25 cellular contexts compared by ENCODE assay signal in genomic region chr14:69326611-69327010, GRCh38.
"Had no signal": no experiment of that assay in that cellular context is flagged by ENCODE, and none has a peak within 500 bp of the region (broad histone marks: within the 10 kb centered on the region; RNA-seq: fewer than 3 reads in every experiment).

No MANE protein-coding gene starts in this region.

- H3K27ac Mint-ChIP-seq: activated T-helper 1 cell treated with anti-CD3 and anti-CD28 coated beads, Interleukin-12 subunit alpha, Interleukin-12 subunit beta, Interleukin-2, Interleukin-4 antibody, amounts not matched to agents 30 ng/mL and 10 ng/mL and 1 ng/mL, durations not matched to agents 14 hours and 24 hours and 36 hours; immature natural killer cell; stimulated activated naive B cell treated with anti-CD40 and anti-IgM and Interleukin-4, amounts not matched to agents 10 μg/mL and 1 μg/mL and 100 μg/mL, for 72 hours had no signal

- H3K9me3 Mint-ChIP-seq: activated T-helper 1 cell treated with anti-CD3 and anti-CD28 coated beads, Interleukin-12 subunit alpha, Interleukin-12 subunit beta, Interleukin-2, Interleukin-4 antibody, amounts not matched to agents 30 ng/mL and 10 ng/mL and 1 ng/mL, durations not matched to agents 14 hours and 24 hours and 36 hours; immature natural killer cell; nephron progenitor cell; stimulated activated naive B cell treated with anti-CD40 and anti-IgM and Interleukin-4, amounts not matched to agents 10 μg/mL and 1 μg/mL and 100 μg/mL, for 72 hours had no signal

- ATAC-seq: esophagus mucosa; right lobe of liver; stimulated activated naive B cell treated with anti-CD40 and anti-IgM and Interleukin-4, amounts not matched to agents 10 μg/mL and 1 μg/mL and 100 μg/mL, for 72 hours; upper lobe of right lung had no signal

- H3K36me3 ChIP-seq: ascending aorta, brain microvascular endothelial cell, right lobe of liver, thoracic aorta, upper lobe of right lung had no signal

- H3K4me1 ChIP-seq: ascending aorta, parathyroid adenoma, right lobe of liver, upper lobe of right lung had no signal

- H3K27me3 ChIP-seq: ascending aorta, brain microvascular endothelial cell, hepatocyte, right lobe of liver, upper lobe of right lung had no signal

- H3K36me3 Mint-ChIP-seq: immature natural killer cell; stimulated activated naive B cell treated with anti-CD40 and anti-IgM and Interleukin-4, amounts not matched to agents 10 μg/mL and 1 μg/mL and 100 μg/mL, for 72 hours had no signal

- H3K27ac ChIP-seq: ascending aorta, brain microvascular endothelial cell, hepatocyte, left ventricle myocardium inferior, parathyroid adenoma, right lobe of liver, thoracic aorta, upper lobe of right lung had no signal

- H3K4me3 ChIP-seq: ascending aorta, hepatocyte, left ventricle myocardium inferior, right lobe of liver, thoracic aorta, upper lobe of right lung had no signal

- H3K4me3 Mint-ChIP-seq: activated T-helper 1 cell treated with anti-CD3 and anti-CD28 coated beads, Interleukin-12 subunit alpha, Interleukin-12 subunit beta, Interleukin-2, Interleukin-4 antibody, amounts not matched to agents 30 ng/mL and 10 ng/mL and 1 ng/mL, durations not matched to agents 14 hours and 24 hours and 36 hours; immature natural killer cell; nephron progenitor cell; stimulated activated naive B cell treated with anti-CD40 and anti-IgM and Interleukin-4, amounts not matched to agents 10 μg/mL and 1 μg/mL and 100 μg/mL, for 72 hours had no signal

- H3K9ac ChIP-seq: parathyroid adenoma had no signal

- H3K79me2 ChIP-seq: hepatocyte, parathyroid adenoma had no signal

- H2AFZ ChIP-seq: hepatocyte, parathyroid adenoma had no signal

- H3K4me2 ChIP-seq: hepatocyte had no signal

- DNase-seq: activated CD4-positive, alpha-beta T cell treated with anti-CD3 and anti-CD28 coated beads, Interleukin-2, amount 50 U/mL, for 48 hours; activated naive CD4-positive, alpha-beta T cell; brain microvascular endothelial cell; central memory CD4-positive, alpha-beta T cell; effector memory CD4-positive, alpha-beta T cell; glutamatergic neuron; immature natural killer cell; kidney glomerular epithelial cell; left ventricle myocardium inferior; midbrain; nephron progenitor cell; nucleus accumbens; small intestine; stimulated activated CD4-positive, alpha-beta T cell treated with anti-CD3 and anti-CD28 coated beads, Interleukin-2, amount 100 ng/mL, for 48 hours; stimulated activated CD8-positive, alpha-beta memory T cell treated with anti-CD3 and anti-CD28 coated beads, Interleukin-4, amount 100 ng/mL, for 48 hours; stimulated activated naive B cell treated with anti-CD40 and anti-IgM and Interleukin-4, amounts not matched to agents 10 μg/mL and 1 μg/mL and 100 μg/mL, for 72 hours; T-helper 9 cell; upper lobe of right lung had no signal

- H3K9me3 ChIP-seq: ascending aorta, left ventricle myocardium inferior, right lobe of liver, thoracic aorta, upper lobe of right lung had no signal

- H3K4me1 Mint-ChIP-seq: immature natural killer cell; stimulated activated naive B cell treated with anti-CD40 and anti-IgM and Interleukin-4, amounts not matched to agents 10 μg/mL and 1 μg/mL and 100 μg/mL, for 72 hours had no signal
